In genomic region chr6:38262609-38263008, GRCh38 we compare ENCODE assay signal across 10 cellular contexts.
DNase-seq lines count a peak whose midpoint lies in the region; ATAC-seq, FAIRE-seq and TF ChIP-seq lines count a peak whose summit lies in the region.
"Had no signal": no experiment of that assay in that cellular context is flagged by ENCODE, and none has a peak within 500 bp of the region (broad histone marks: within the 10 kb centered on the region; RNA-seq: fewer than 3 reads in every experiment).

No MANE protein-coding gene starts in this region.

- no peak overlapping the region for H3K4me3 Mint-ChIP-seq in MCF 10A (ENCODE audit: unreplicated experiment)

- peak overlapping the region; percentile 24 for H2BK5ac ChIP-seq in mesenchymal stem cell (ENCODE audit: low read depth, low read length, poor library complexity, severe bottlenecking)

- H3K27ac ChIP-seq in mesenchymal stem cell (ENCODE audit: low read length, poor library complexity, severe bottlenecking) = peak overlapping the region; percentile 97

- H3K36me3 ChIP-seq in mesenchymal stem cell (ENCODE audit: control insufficient read depth in 1 of 2, insufficient read depth in 2 of 2, low read depth in 1 of 2, low read length in 2 of 2) = no peaks in the 10 kb centered on the region

- intact Hi-C loops in MCF 10A (cut with micrococcal nuclease) = no loop called here

- ATAC-seq in GM18873 (IDR thresholded peaks at IDR 0.05; ENCODE audit: low FRiP score, unreplicated experiment) (no peak), GM21825 (IDR thresholded peaks at IDR 0.05; ENCODE audit: unreplicated experiment) (no peak)

- no peak overlapping the region for H2AK5ac ChIP-seq in mesenchymal stem cell (ENCODE audit: low read length, severe bottlenecking)

- BruUV-seq in MCF 10A (replicated peaks; lab: Mats Ljungman, UMichigan) = no TSS peak

- H3K79me1 ChIP-seq in mesenchymal stem cell (replicated peaks; ENCODE audit: low read length, poor library complexity, severe bottlenecking) = peaks cover 1% of the 10 kb centered on the region

- TF ChIP-seq CTCF in MCF 10A (IDR thresholded peaks at IDR 0.05; ENCODE audit: unreplicated experiment) = no peak
- TF ChIP-seq CTCF in D721Med (IDR thresholded peaks at IDR 0.05; ENCODE audit: insufficient read depth, missing control alignments) = no peak

- H3K18ac ChIP-seq in mesenchymal stem cell (ENCODE audit: low read depth in 1 of 2, low read length in 2 of 2) = peak overlapping the region in 1 of 2 experiments; percentile 19

- no peak overlapping the region for H4K8ac ChIP-seq in mesenchymal stem cell (ENCODE audit: low read length)

- CTCF ChIA-PET in MCF 10A (lab: Yijun Ruan, JAX) = no interaction called here

- H3K14ac ChIP-seq in mesenchymal stem cell (ENCODE audit: low read length in 2 of 2) = no peak overlapping the region

- H3K9ac ChIP-seq in mesenchymal stem cell (ENCODE audit: low read length) = peak overlapping the region; percentile 67

- H3K36me3 Mint-ChIP-seq in MCF 10A (ENCODE audit: insufficient read depth, unreplicated experiment) = no peaks in the 10 kb centered on the region

- peaks cover 20% of the 10 kb centered on the region for H3K4me1 ChIP-seq in mesenchymal stem cell (ENCODE audit: control insufficient read depth, insufficient read depth, low read depth, low read length)

- no peaks in the 10 kb centered on the region for H3K9me3 Mint-ChIP-seq in MCF 10A (ENCODE audit: unreplicated experiment)

- H3K27ac Mint-ChIP-seq in MCF 10A (ENCODE audit: low read depth, unreplicated experiment) = no peak overlapping the region

- H4K91ac ChIP-seq in mesenchymal stem cell (ENCODE audit: low read length) = no peak overlapping the region

- POLR2A ChIA-PET in MCF 10A (lab: Yijun Ruan, JAX) = interaction anchor here (0.7 to 0.9 kb wide), 3 partner anchors 10 to 19 kb away, joined by 3 to 4 read pairs (median 4); no protein-coding TSS in a partner anchor

- H2AFZ ChIP-seq in mesenchymal stem cell (ENCODE audit: low read depth, low read length) = no peak overlapping the region

- H3K9me3 ChIP-seq in mesenchymal stem cell (ENCODE audit: control insufficient read depth, low read length) = no peaks in the 10 kb centered on the region

- no peak overlapping the region for H2BK120ac ChIP-seq in mesenchymal stem cell (ENCODE audit: low read depth, low read length)

- no peaks in the 10 kb centered on the region for H3K27me3 ChIP-seq in mesenchymal stem cell (ENCODE audit: control insufficient read depth in 1 of 2, insufficient read depth in 1 of 2, low read length in 2 of 2)

- H3K4ac ChIP-seq in mesenchymal stem cell (ENCODE audit: low read depth in 1 of 2, low read length in 2 of 2) = no peak overlapping the region

- H3K4me1 Mint-ChIP-seq in MCF 10A (ENCODE audit: insufficient read depth, unreplicated experiment) = peaks cover 36% of the 10 kb centered on the region

- no peaks in the 10 kb centered on the region for H3K27me3 Mint-ChIP-seq in MCF 10A (ENCODE audit: insufficient read depth, unreplicated experiment)

- no peak overlapping the region for H2BK15ac ChIP-seq in mesenchymal stem cell (ENCODE audit: low read depth, poor library complexity, severe bottlenecking)

- H3K4me2 ChIP-seq in mesenchymal stem cell (ENCODE audit: low read length, poor library complexity, severe bottlenecking) = no peak overlapping the region

- FAIRE-seq in D721Med (lab: Jason Lieb, UNC) = no peak

- H3K4me3 ChIP-seq in mesenchymal stem cell (ENCODE audit: insufficient read depth in 1 of 2, low read depth in 1 of 2, low read length in 2 of 2) = peak overlapping the region in 1 of 2 experiments; percentile 45

- DNase-seq in AG08395 (ENCODE audit: low spot score) (peak; percentile 62), HS-5 (ENCODE audit: low read depth) (peak; percentile 60), MCF 10A (ENCODE audit: unreplicated experiment) (peak; percentile 22), mesenchymal stem cell (peak; percentile 70), D721Med (ENCODE audit: insufficient read length, low spot score) (no peak)
- DNase-seq in activated CD4-positive, alpha-beta T cell treated with anti-CD3 and anti-CD28 coated beads for 1 hour = no peak
- DNase-seq: hippocampal formation, nucleus accumbens had no signal

- 50% methylated on average over 2 of the region's 2 CpGs for WGBS in mesenchymal stem cell

- H3K23ac ChIP-seq in mesenchymal stem cell (ENCODE audit: low read length in 2 of 2) = no peak overlapping the region

- H2BK12ac ChIP-seq in mesenchymal stem cell (ENCODE audit: low read length in 2 of 2) = no peak overlapping the region

Comparison
In these comparisons a context has a peak if more than half of its experiments do, and no peak if none do; other contexts are left out.
1. DNase-seq: peak in AG08395 (single experiment), HS-5 (single experiment), MCF 10A (single experiment) and mesenchymal stem cell (single experiment); none in activated CD4-positive, alpha-beta T cell treated with anti-CD3 and anti-CD28 coated beads for 1 hour (single experiment) and D721Med (single experiment).